ENCODE assay signal across 13 cellular contexts in genomic region chr16:27347930-27348685, GRCh38. TPM values are rescaled to one million over a fixed set of nuclear protein-coding genes. Genes with fewer than 3 reads are reported as not detected.
DNase-seq lines count a peak whose midpoint lies in the region; ATAC-seq and TF ChIP-seq lines count a peak whose summit lies in the region.
"Had no signal": no experiment of that assay in that cellular context is flagged by ENCODE, and none has a peak within 500 bp of the region (broad histone marks: within the 10 kb centered on the region; RNA-seq: fewer than 3 reads in every experiment).

No MANE protein-coding gene starts in this region.

- peak overlapping the region in 3 of 4 donors; percentile 64 to 69 (median 64) for H3K27ac ChIP-seq in esophagus squamous epithelium
- H3K27ac ChIP-seq in stomach smooth muscle (ENCODE audit: low read length), result peak overlapping the region; percentile 37
- H3K27ac ChIP-seq: HL-60 had no signal

- peak overlapping the region; percentile 83 for H3K27ac Mint-ChIP-seq in activated T-cell treated with anti-CD3 and anti-CD28 coated beads, Interleukin-2, amount 50 U/mL, for 72 hours
- peak overlapping the region; percentile 20 for H3K27ac Mint-ChIP-seq in activated CD4-positive, alpha-beta memory T cell treated with anti-CD3 and anti-CD28 coated beads for 36 hours

- WGBS in esophagus squamous epithelium, 2 donors, result 43 to 79% methylated on average over 1 to 4 of the region's 9 CpGs

- H3K9me3 Mint-ChIP-seq in activated T-cell treated with anti-CD3 and anti-CD28 coated beads, Interleukin-2, amount 50 U/mL, for 72 hours, result no peaks in the 10 kb centered on the region
- H3K9me3 Mint-ChIP-seq in activated T-cell treated with anti-CD3 and anti-CD28 coated beads, Interleukin-2, amount 50 U/mL, for 4 hours, result no peaks in the 10 kb centered on the region
- H3K9me3 Mint-ChIP-seq in activated CD4-positive, alpha-beta memory T cell treated with anti-CD3 and anti-CD28 coated beads for 36 hours, result no peaks in the 10 kb centered on the region

- ATAC-seq in activated T-cell treated with anti-CD3 and anti-CD28 coated beads, Interleukin-2, amount 50 U/mL, for 72 hours (replicated peaks in 1 of 2), result no peak
- no peak for ATAC-seq in activated T-cell treated with anti-CD3 and anti-CD28 coated beads, Interleukin-2, amount 50 U/mL, for 4 hours
- no peak for ATAC-seq in GM19023 (IDR thresholded peaks at IDR 0.05; ENCODE audit: unreplicated experiment)
- ATAC-seq in HG02938 (IDR thresholded peaks at IDR 0.05; ENCODE audit: unreplicated experiment), result no peak
- no peak for ATAC-seq in GM21576 (IDR thresholded peaks at IDR 0.05; ENCODE audit: unreplicated experiment)

- H3K27me3 Mint-ChIP-seq in activated T-cell treated with anti-CD3 and anti-CD28 coated beads, Interleukin-2, amount 50 U/mL, for 72 hours (ENCODE audit: low read depth), result no peaks in the 10 kb centered on the region
- no peaks in the 10 kb centered on the region for H3K27me3 Mint-ChIP-seq in activated T-cell treated with anti-CD3 and anti-CD28 coated beads, Interleukin-2, amount 50 U/mL, for 4 hours (ENCODE audit: low read depth)
- no peaks in the 10 kb centered on the region for H3K27me3 Mint-ChIP-seq in activated CD4-positive, alpha-beta memory T cell treated with anti-CD3 and anti-CD28 coated beads for 36 hours

- H3K4me3 Mint-ChIP-seq in activated T-cell treated with anti-CD3 and anti-CD28 coated beads, Interleukin-2, amount 50 U/mL, for 72 hours, result no peak overlapping the region
- no peak overlapping the region for H3K4me3 Mint-ChIP-seq in activated T-cell treated with anti-CD3 and anti-CD28 coated beads, Interleukin-2, amount 50 U/mL, for 4 hours
- no peak overlapping the region for H3K4me3 Mint-ChIP-seq in activated CD4-positive, alpha-beta memory T cell treated with anti-CD3 and anti-CD28 coated beads for 36 hours

- H3K36me3 ChIP-seq in esophagus squamous epithelium (peaks cover 52 to 100% (median 90%) of the 10 kb centered on the region in 3 donors), stomach smooth muscle (ENCODE audit: control insufficient read depth in 2 of 2, insufficient read depth in 2 of 2, low read length in 2 of 2) (peaks cover 77 to 82% of the 10 kb centered on the region in 2 donors)

- no peaks in the 10 kb centered on the region for H3K9me3 ChIP-seq in esophagus squamous epithelium
- H3K9me3 ChIP-seq in stomach smooth muscle (ENCODE audit: control insufficient read depth in 2 of 2, low read length in 2 of 2), result no peaks in the 10 kb centered on the region

- POLR2A ChIA-PET in activated CD4-positive, alpha-beta memory T cell treated with anti-CD3 and anti-CD28 coated beads for 36 hours (lab: Charles Lee), result interaction anchor here (1.2 kb wide), 1 partner anchor 29 kb away, joined by 3 read pairs; no protein-coding TSS in a partner anchor

- peak overlapping the region in 1 of 2 donors; percentile 3 for H3K9ac ChIP-seq in stomach smooth muscle (ENCODE audit: low read length in 2 of 2)

- peaks cover 15% of the 10 kb centered on the region for H3K4me1 Mint-ChIP-seq in activated T-cell treated with anti-CD3 and anti-CD28 coated beads, Interleukin-2, amount 50 U/mL, for 72 hours (ENCODE audit: low read depth)
- peaks cover 17% of the 10 kb centered on the region for H3K4me1 Mint-ChIP-seq in activated T-cell treated with anti-CD3 and anti-CD28 coated beads, Interleukin-2, amount 50 U/mL, for 4 hours (ENCODE audit: low read depth)
- peaks cover 3% of the 10 kb centered on the region for H3K4me1 Mint-ChIP-seq in activated CD4-positive, alpha-beta memory T cell treated with anti-CD3 and anti-CD28 coated beads for 36 hours (ENCODE audit: low read depth)

- intact Hi-C loops in activated CD4-positive, alpha-beta memory T cell treated with anti-CD3 and anti-CD28 coated beads for 36 hours (cut with micrococcal nuclease), result no loop called here
- intact Hi-C loops in esophagus squamous epithelium (cut with DNase I), result no loop called here

- CTCF ChIA-PET in activated CD4-positive, alpha-beta memory T cell treated with anti-CD3 and anti-CD28 coated beads for 36 hours (lab: Charles Lee), result interaction anchor here (1.1 kb wide), 1 partner anchor 113 kb away, joined by 3 read pairs; no protein-coding TSS in a partner anchor

- no peak for TF ChIP-seq POLR2A in esophagus squamous epithelium (IDR thresholded peaks at IDR 0.05)

- H3K4me3 ChIP-seq in esophagus squamous epithelium (no peak overlapping the region), stomach smooth muscle (ENCODE audit: low read length in 2 of 2) (no peak overlapping the region)

- H3K4me1 ChIP-seq in esophagus squamous epithelium (peaks cover 0 to 27% (median 11%) of the 10 kb centered on the region in 3 donors), stomach smooth muscle (ENCODE audit: control insufficient read depth, insufficient read depth, low read length) (peaks cover 6% of the 10 kb centered on the region)

- H3K36me3 Mint-ChIP-seq in activated T-cell treated with anti-CD3 and anti-CD28 coated beads, Interleukin-2, amount 50 U/mL, for 72 hours (ENCODE audit: insufficient read depth in 2 of 2), result peaks cover 24 to 68% of the 10 kb centered on the region in 2 donors
- H3K36me3 Mint-ChIP-seq in activated T-cell treated with anti-CD3 and anti-CD28 coated beads, Interleukin-2, amount 50 U/mL, for 4 hours (ENCODE audit: insufficient read depth), result peaks cover 55% of the 10 kb centered on the region
- peaks cover 73% of the 10 kb centered on the region for H3K36me3 Mint-ChIP-seq in activated CD4-positive, alpha-beta memory T cell treated with anti-CD3 and anti-CD28 coated beads for 36 hours

- H3K27me3 ChIP-seq in esophagus squamous epithelium (no peaks in the 10 kb centered on the region), stomach smooth muscle (ENCODE audit: control insufficient read depth in 1 of 2, insufficient read depth in 2 of 2, low read length in 2 of 2) (no peaks in the 10 kb centered on the region)

- DNase-seq in activated T-cell treated with anti-CD3 and anti-CD28 coated beads, Interleukin-2, amount 50 U/mL, for 72 hours, result no peak
- DNase-seq in activated T-cell treated with anti-CD3 and anti-CD28 coated beads, Interleukin-2, amount 50 U/mL, for 4 hours, result no peak
- DNase-seq in activated CD4-positive, alpha-beta memory T cell treated with anti-CD3 and anti-CD28 coated beads for 36 hours, result no peak
- DNase-seq in esophagus squamous epithelium (lab: John Stamatoyannopoulos, UW), result no peak
- DNase-seq: activated CD8-positive, alpha-beta memory T cell treated with anti-CD3 and anti-CD28 coated beads for 24 hours; EL; islet precursor cell; stimulated activated CD4-positive, alpha-beta T cell treated with anti-CD3 and anti-CD28 coated beads, Interleukin-1b, Interleukin-23, amount 100 ng/mL, for 48 hours had no signal

- no peak for TF ChIP-seq CTCF in esophagus squamous epithelium (IDR thresholded peaks at IDR 0.05)

RNA-seq across cellular contexts. Expression of gene IL4R, which starts 34.3 kb away (rescaled TPM):
- total RNA-seq in activated T-cell treated with anti-CD3 and anti-CD28 coated beads, Interleukin-2, amount 50 U/mL, for 72 hours, result 100 to 1,000 TPM; 313 to 348 TPM
- 100 to 1,000 TPM; 110 to 143 (median 140) TPM for total RNA-seq in activated T-cell treated with anti-CD3 and anti-CD28 coated beads, Interleukin-2, amount 50 U/mL, for 4 hours
- total RNA-seq in activated CD4-positive, alpha-beta memory T cell treated with anti-CD3 and anti-CD28 coated beads for 36 hours, result 100 to 1,000 TPM; 146 to 153 TPM
- 10 to 100 TPM; 84.9 to 97.9 (median 89.8) TPM for total RNA-seq in esophagus squamous epithelium

RNA-seq across cellular contexts. Expression of gene IL21R, which starts 53.9 kb away (rescaled TPM):
- 100 to 1,000 TPM; 155 to 166 TPM for total RNA-seq in activated T-cell treated with anti-CD3 and anti-CD28 coated beads, Interleukin-2, amount 50 U/mL, for 72 hours
- total RNA-seq in activated T-cell treated with anti-CD3 and anti-CD28 coated beads, Interleukin-2, amount 50 U/mL, for 4 hours, result 10 to 100 TPM; 90.7 to 94.9 (median 91.4) TPM
- 10 to 100 TPM; 55.0 to 55.9 TPM for total RNA-seq in activated CD4-positive, alpha-beta memory T cell treated with anti-CD3 and anti-CD28 coated beads for 36 hours
- 1 to 10 TPM in 1 of 4 donors, under 1 TPM in 3; 0.23 to 1.2 (median 0.39) TPM for total RNA-seq in esophagus squamous epithelium

Comparison
In these comparisons a context has a peak if more than half of its experiments do, and no peak if none do; other contexts are left out.
1. RNA of gene IL21R, which starts 53.9 kb away (total RNA-seq): 155 to 166 TPM in activated T-cell treated with anti-CD3 and anti-CD28 coated beads, Interleukin-2, amount 50 U/mL, for 72 hours, 90.7 to 94.9 TPM in activated T-cell treated with anti-CD3 and anti-CD28 coated beads, Interleukin-2, amount 50 U/mL, for 4 hours and 55.0 to 55.9 TPM in activated CD4-positive, alpha-beta memory T cell treated with anti-CD3 and anti-CD28 coated beads for 36 hours; 0.23 to 1.2 TPM in esophagus squamous epithelium; every median in the first group is over 10 times any median in the second.